Comparison of ENCODE assay signal across 1 cellular context in the genomic region with DNA sequence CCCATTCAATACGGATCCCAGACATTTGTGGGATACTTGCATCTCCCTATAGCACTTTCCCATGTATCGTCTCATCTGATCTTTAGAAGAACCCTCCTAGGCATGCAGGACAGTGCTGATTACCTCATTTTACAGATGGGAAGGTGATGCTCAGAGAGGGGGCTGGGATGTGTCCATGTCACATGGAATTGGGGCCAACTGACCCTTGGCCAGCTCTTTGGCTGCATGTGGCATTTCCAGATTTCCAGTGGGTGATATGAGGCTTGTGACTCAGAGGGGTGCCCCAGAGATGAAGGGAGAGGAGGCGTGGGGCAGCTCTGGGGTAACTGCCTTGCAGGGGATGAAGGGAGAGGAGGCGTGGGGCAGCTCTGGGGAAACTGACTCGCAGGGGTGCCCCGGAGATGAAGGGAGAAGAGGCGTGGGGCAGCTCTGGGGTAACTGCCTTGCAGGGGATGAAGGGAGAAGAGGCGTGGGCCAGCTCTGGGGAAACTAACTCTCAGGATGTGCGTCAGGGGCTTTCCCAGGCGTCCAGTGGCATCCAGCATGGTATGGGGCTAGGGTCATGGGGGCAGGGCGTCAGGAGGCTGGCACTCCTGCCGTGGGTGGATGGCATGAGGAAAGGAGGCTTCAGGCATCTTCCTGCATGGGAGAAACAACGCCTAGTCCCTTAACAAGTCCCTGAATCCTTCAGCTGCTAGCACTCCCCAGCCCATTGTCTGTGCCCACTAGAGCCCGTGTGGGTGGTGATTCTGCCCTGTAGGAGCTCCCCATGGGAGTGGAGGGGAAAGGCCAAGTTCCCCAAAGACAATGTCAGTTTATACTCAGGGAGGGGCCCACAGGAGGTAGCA.
A peak's percentile ranks its signal among the peaks of the same experiment; 100 is the strongest.
TF ChIP-seq lines count a peak whose summit lies in the region.

No MANE protein-coding gene starts in this region.

TF ChIP-seq in HepG2, 621 proteins besides CTCF, POLR2A, EP300 and RAD21:
- peak; percentile 49; the same call in 1 of the 2 replicates for TF ChIP-seq HNRNPL (IDR thresholded peaks at IDR 0.05; ENCODE audit: low read depth, low read length)
- TF ChIP-seq NONO (IDR thresholded peaks at IDR 0.05) = no peak
- TF ChIP-seq NONO (CRISPR knock-in tag; conservative IDR thresholded peaks at IDR 0.05) = no peak
- peak; percentile 3; the same call in 1 of the 2 replicates for TF ChIP-seq SAP130 (CRISPR knock-in tag; IDR thresholded peaks at IDR 0.05; ENCODE audit: low read depth)
